In the genomic region with DNA sequence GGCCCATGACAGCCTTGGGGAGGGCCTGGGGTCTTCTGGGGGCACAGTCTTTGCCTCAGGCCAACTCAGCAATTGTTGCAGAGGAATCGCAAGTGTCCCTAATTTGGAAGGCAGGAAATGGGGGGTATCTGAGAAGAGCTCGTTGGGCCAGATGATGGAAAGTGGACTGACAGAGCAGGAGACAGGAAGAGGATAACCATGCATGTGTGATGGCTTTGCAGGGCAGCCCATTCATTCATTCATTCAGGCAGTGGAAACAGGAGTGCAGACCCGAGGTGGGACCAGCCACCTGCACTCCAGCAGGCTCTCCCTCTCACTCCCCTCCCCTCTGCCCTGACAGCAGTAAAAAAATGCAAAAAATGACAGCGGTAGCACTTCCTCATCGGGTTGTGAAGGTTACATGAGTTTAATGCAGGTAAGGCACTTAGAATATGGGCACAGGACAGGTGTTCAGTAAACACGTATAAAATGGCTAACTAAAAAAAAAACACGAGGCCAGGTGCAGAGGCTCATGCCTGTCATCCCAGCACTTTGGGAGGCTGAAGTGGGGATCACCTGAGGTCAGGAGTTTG, we compare ENCODE assay signal across 19 cellular contexts. TPM values are rescaled to one million over a fixed set of nuclear protein-coding genes. Genes with fewer than 3 reads are reported as not detected.
DNase-seq lines count a peak whose midpoint lies in the region; ATAC-seq and TF ChIP-seq lines count a peak whose summit lies in the region.
"Had no signal": no experiment of that assay in that cellular context is flagged by ENCODE, and none has a peak within 500 bp of the region (broad histone marks: within the 10 kb centered on the region; RNA-seq: fewer than 3 reads in every experiment).

No MANE protein-coding gene starts in this region.

- peaks cover 8% of the 10 kb centered on the region for H3K4me1 ChIP-seq in osteoblast (ENCODE audit: insufficient read depth, low read length)
- H3K4me1 ChIP-seq: SJCRH30 had no signal

- H3K27ac ChIP-seq in osteoblast (ENCODE audit: low read depth, low read length), result no peak overlapping the region
- H3K27ac ChIP-seq: C4-2B, RWPE1, SJCRH30 had no signal

- no peak overlapping the region for H3K4me2 ChIP-seq in osteoblast (ENCODE audit: insufficient read depth, low read length)

- no peak for TF ChIP-seq CTCF in activated B cell treated with CpG ODN at 0.5 μM for 24 hours (IDR thresholded peaks at IDR 0.05)
- TF ChIP-seq CTCF in osteoblast (IDR thresholded peaks at IDR 0.05; ENCODE audit: extremely low read depth, low read depth, low read length), result no peak

- peaks cover 12% of the 10 kb centered on the region for H3K36me3 ChIP-seq in osteoblast (ENCODE audit: insufficient read depth, low read length)
- H3K36me3 ChIP-seq: SJCRH30 had no signal

- no peaks in the 10 kb centered on the region for H3K9me3 ChIP-seq in osteoblast (ENCODE audit: low read depth, low read length)
- H3K9me3 ChIP-seq: Caco-2, SJCRH30 had no signal

- no peaks in the 10 kb centered on the region for H4K20me1 ChIP-seq in osteoblast (ENCODE audit: insufficient read depth, low read length)

- CTCF ChIA-PET in activated B cell treated with CpG ODN at 0.5 μM for 24 hours (lab: Charles Lee), result no interaction called here

- H3K4me1 Mint-ChIP-seq in stimulated activated naive CD8-positive, alpha-beta T cell treated with anti-CD3 and anti-CD28 coated beads, Interleukin-15, Interleukin-2, amounts not matched to agents 100 ng/mL and 50 ng/mL, for 24 hours (ENCODE audit: low read depth), result peaks cover 11% of the 10 kb centered on the region
- peaks cover 20% of the 10 kb centered on the region for H3K4me1 Mint-ChIP-seq in activated B cell treated with CpG ODN at 0.5 μM for 24 hours

- no peaks in the 10 kb centered on the region for H3K9me3 Mint-ChIP-seq in stimulated activated naive CD8-positive, alpha-beta T cell treated with anti-CD3 and anti-CD28 coated beads, Interleukin-15, Interleukin-2, amounts not matched to agents 100 ng/mL and 50 ng/mL, for 24 hours
- H3K9me3 Mint-ChIP-seq in activated B cell treated with CpG ODN at 0.5 μM for 24 hours, result no peaks in the 10 kb centered on the region
- H3K9me3 Mint-ChIP-seq: H9 had no signal

- no peaks in the 10 kb centered on the region for H3K27me3 Mint-ChIP-seq in stimulated activated naive CD8-positive, alpha-beta T cell treated with anti-CD3 and anti-CD28 coated beads, Interleukin-15, Interleukin-2, amounts not matched to agents 100 ng/mL and 50 ng/mL, for 24 hours
- H3K27me3 Mint-ChIP-seq in activated B cell treated with CpG ODN at 0.5 μM for 24 hours, result no peaks in the 10 kb centered on the region

- no peak for DNase-seq in stimulated activated naive CD8-positive, alpha-beta T cell treated with anti-CD3 and anti-CD28 coated beads, Interleukin-15, Interleukin-2, amounts not matched to agents 100 U/mL and 50 U/mL, for 24 hours
- no peak for DNase-seq in activated B cell treated with CpG ODN at 0.5 μM for 24 hours
- peak; percentile 62 for DNase-seq in osteoblast (ENCODE audit: insufficient read length, low spot score, missing footprints)
- DNase-seq in 8988T, result no peak
- DNase-seq in NCI-H2107 treated with DMSO at 0.1 percent for 48 hours (lab: John Stamatoyannopoulos, UW; ENCODE audit: unreplicated experiment), result no peak
- DNase-seq: Caco-2, H9, IMR-90, Kasumi-1, MM.1S, NCI-H1105, NCI-H1694 treated with DMSO at 0.1 percent for 48 hours, NCI-H69, OCI-M1, SJCRH30 had no signal

- H3K27ac Mint-ChIP-seq in stimulated activated naive CD8-positive, alpha-beta T cell treated with anti-CD3 and anti-CD28 coated beads, Interleukin-15, Interleukin-2, amounts not matched to agents 100 ng/mL and 50 ng/mL, for 24 hours, result peak overlapping the region; percentile 9
- H3K27ac Mint-ChIP-seq in activated B cell treated with CpG ODN at 0.5 μM for 24 hours, result peak overlapping the region; percentile 2
- H3K27ac Mint-ChIP-seq: H9 had no signal

- ATAC-seq in stimulated activated naive CD8-positive, alpha-beta T cell treated with anti-CD3 and anti-CD28 coated beads, Interleukin-15, Interleukin-2, amounts not matched to agents 100 U/mL and 50 U/mL, for 24 hours, result no peak
- ATAC-seq in activated B cell treated with CpG ODN at 0.5 μM for 24 hours (ENCODE audit: low read depth), result no peak

- no peak overlapping the region for H3K4me3 Mint-ChIP-seq in stimulated activated naive CD8-positive, alpha-beta T cell treated with anti-CD3 and anti-CD28 coated beads, Interleukin-15, Interleukin-2, amounts not matched to agents 100 ng/mL and 50 ng/mL, for 24 hours
- no peak overlapping the region for H3K4me3 Mint-ChIP-seq in activated B cell treated with CpG ODN at 0.5 μM for 24 hours

- H3K79me2 ChIP-seq in osteoblast (ENCODE audit: insufficient read depth, low read length), result peaks cover 18% of the 10 kb centered on the region

- intact Hi-C loops in activated B cell treated with CpG ODN at 0.5 μM for 24 hours (cut with micrococcal nuclease), result no loop called here

- POLR2A ChIA-PET in activated B cell treated with CpG ODN at 0.5 μM for 24 hours (lab: Charles Lee), result interaction anchor here (1.2 kb wide), 1 partner anchor 25 kb away, joined by 4 read pairs; no protein-coding TSS in a partner anchor

- peaks cover 27% of the 10 kb centered on the region for H3K36me3 Mint-ChIP-seq in stimulated activated naive CD8-positive, alpha-beta T cell treated with anti-CD3 and anti-CD28 coated beads, Interleukin-15, Interleukin-2, amounts not matched to agents 100 ng/mL and 50 ng/mL, for 24 hours (ENCODE audit: low read depth)
- H3K36me3 Mint-ChIP-seq in activated B cell treated with CpG ODN at 0.5 μM for 24 hours (ENCODE audit: low read depth), result peaks cover 3% of the 10 kb centered on the region

- H3K27me3 ChIP-seq in osteoblast (ENCODE audit: insufficient read depth, low read length), result no peaks in the 10 kb centered on the region
- H3K27me3 ChIP-seq: SJCRH30 had no signal

- no peak overlapping the region for H2AFZ ChIP-seq in osteoblast (ENCODE audit: low read length)

- H3K4me3 ChIP-seq in osteoblast (ENCODE audit: insufficient read depth, low read length), result no peak overlapping the region
- H3K4me3 ChIP-seq: SJCRH30 had no signal

RNA-seq across cellular contexts. Expression of gene TMEM147, which starts 5.0 kb away (rescaled TPM):
- 46.9 and 55.3 TPM in 2 replicates for total RNA-seq in activated B cell treated with CpG ODN at 0.5 μM for 24 hours
- 93.1 and 98.8 TPM in 2 replicates for total RNA-seq in osteoblast

RNA-seq across cellular contexts. Expression of gene GAPDHS, which starts 7.2 kb away (rescaled TPM):
- total RNA-seq in activated B cell treated with CpG ODN at 0.5 μM for 24 hours (not detected in 2 replicates), osteoblast (not detected in 2 replicates)
- total RNA-seq: A673, Caco-2, H9, IMR-90, SJCRH30 had no signal

RNA-seq across cellular contexts. Expression of gene SBSN, which starts 12.3 kb away (rescaled TPM):
- not detected in 2 replicates for total RNA-seq in activated B cell treated with CpG ODN at 0.5 μM for 24 hours
- total RNA-seq in osteoblast, result 4.7 and 12.1 TPM in 2 replicates
- total RNA-seq: A673, Caco-2, SJCRH30 had no signal

RNA-seq across cellular contexts. Expression of gene ATP4A, which starts 23.0 kb away (rescaled TPM):
- total RNA-seq in activated B cell treated with CpG ODN at 0.5 μM for 24 hours, result not detected in 2 replicates
- not detected in 2 replicates for total RNA-seq in osteoblast
- total RNA-seq: A673, Caco-2, IMR-90 had no signal

RNA-seq across cellular contexts. Expression of gene DMKN, which starts 27.0 kb away (rescaled TPM):
- total RNA-seq in activated B cell treated with CpG ODN at 0.5 μM for 24 hours (1.5 and 1.7 TPM in 2 replicates), osteoblast (24.2 and 30.9 TPM in 2 replicates)
- total RNA-seq: A673, SJCRH30 had no signal
